Comparison of ENCODE assay signal across 8 cellular contexts in the genomic region with DNA sequence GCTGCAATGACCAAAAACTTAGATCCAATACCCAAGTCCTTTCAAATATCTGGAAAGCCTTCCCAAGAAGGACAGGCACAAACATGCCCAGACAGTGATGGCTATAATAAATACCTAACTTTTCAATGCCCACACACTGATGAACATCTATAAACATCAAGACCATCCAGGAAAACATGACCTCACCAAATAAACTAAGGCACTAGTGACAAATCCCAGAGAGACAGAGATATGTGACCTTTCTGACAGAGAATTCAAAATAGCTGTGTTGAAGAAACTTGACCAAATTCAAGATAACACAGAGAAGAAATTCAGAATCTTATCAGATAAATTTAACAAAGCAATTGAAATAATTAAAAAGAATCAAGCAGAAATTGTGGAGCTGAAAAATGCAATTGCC. TPM values are rescaled to one million over a fixed set of nuclear protein-coding genes. Genes with fewer than 3 reads are reported as not detected.
"Had no signal": no experiment of that assay in that cellular context is flagged by ENCODE, and none has a peak within 500 bp of the region (broad histone marks: within the 10 kb centered on the region; RNA-seq: fewer than 3 reads in every experiment).

No MANE protein-coding gene starts in this region.

- H2AFZ ChIP-seq: GM23338 had no signal

- H3K4me2 ChIP-seq: GM23338 had no signal

- FAIRE-seq: H1, H54, HTR-8/SVneo had no signal

- H3K4me3 ChIP-seq: GM23338 had no signal

- ATAC-seq: GM23338 had no signal

- DNase-seq: H9, HCEC 1CT, KBM-7 had no signal

RNA-seq across cellular contexts. Expression of gene INSM2, which starts 38.7 kb away (rescaled TPM):
- total RNA-seq: GM23338, H1, H9 had no signal
- polyA plus RNA-seq: GM23338, H1, IgD-negative memory B cell had no signal
